Comparison of ENCODE assay signal across 8 cellular contexts in the genomic region with DNA sequence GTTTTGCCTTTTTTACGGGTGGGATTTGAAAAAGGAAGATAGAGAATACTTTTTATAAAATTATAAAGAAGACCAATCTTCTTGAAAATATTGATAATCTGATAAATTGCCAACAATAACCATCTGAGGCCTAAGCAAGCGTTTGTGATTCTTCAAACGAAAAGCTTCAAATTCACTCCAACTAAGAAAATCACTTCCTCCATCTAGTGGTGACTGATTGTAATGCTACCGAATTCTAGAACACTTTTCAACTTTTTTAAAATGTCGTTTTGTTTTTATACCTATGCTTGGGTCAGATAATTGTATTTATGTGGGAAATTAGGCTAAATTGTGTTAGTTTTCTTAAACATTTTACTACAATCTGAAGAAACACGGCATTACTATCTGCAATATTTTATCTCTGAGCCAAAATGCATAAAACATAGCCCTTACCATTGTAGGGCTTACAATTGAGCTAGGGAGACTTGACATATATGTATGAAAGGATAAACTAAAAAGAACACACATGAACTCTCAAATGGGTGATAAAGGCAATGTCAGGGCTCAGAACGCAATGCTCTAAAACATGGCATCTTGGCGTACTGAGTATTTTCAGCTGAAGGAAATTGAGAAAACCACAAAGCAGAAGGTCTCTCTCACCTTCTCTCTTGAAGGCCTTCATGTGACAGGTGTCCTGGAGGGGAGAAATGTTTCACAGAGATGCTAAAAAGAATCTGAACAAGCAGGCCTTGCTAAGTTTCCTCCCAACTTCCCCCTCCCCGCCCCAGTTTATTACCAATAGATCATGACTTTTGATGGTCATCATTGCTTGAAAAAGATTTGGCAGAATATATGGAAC. TPM values are rescaled to one million over a fixed set of nuclear protein-coding genes. Genes with fewer than 3 reads are reported as not detected.
DNase-seq lines count a peak whose midpoint lies in the region; ATAC-seq, FAIRE-seq and TF ChIP-seq lines count a peak whose summit lies in the region.

No MANE protein-coding gene starts in this region.

- H3K23ac ChIP-seq in IMR-90 (ENCODE audit: low read depth, low read length) (no peak overlapping the region), H1 (ENCODE audit: insufficient read length) (no peak overlapping the region)

- no peak for TF ChIP-seq EP300 in H1 (IDR thresholded peaks at IDR 0.05; ENCODE audit: borderline replicate concordance in 1 of 2, low read depth in 2 of 2, low read length in 2 of 2)

- H3K9me1 ChIP-seq in IMR-90 (ENCODE audit: insufficient read depth, low read length), result no peaks in the 10 kb centered on the region

- H2BK20ac ChIP-seq in IMR-90 (ENCODE audit: low read depth, low read length) (no peak overlapping the region), H1 (ENCODE audit: low read length) (no peak overlapping the region)

- FAIRE-seq in H1 (lab: Jason Lieb, UNC), result peak; percentile 87

- H3K4ac ChIP-seq in IMR-90 (ENCODE audit: low read depth, low read length), result no peak overlapping the region
- no peak overlapping the region for H3K4ac ChIP-seq in H1 (replicated peaks; ENCODE audit: insufficient read length, low read depth, low read length)

- POLR2A ChIA-PET in IMR-90 (lab: Charles Lee; ENCODE audit: unreplicated experiment), result no interaction called here
- POLR2A ChIA-PET in PC-3 (lab: Charles Lee; ENCODE audit: unreplicated experiment), result no interaction called here
- POLR2A ChIA-PET in H1 (lab: Charles Lee; ENCODE audit: partially characterized antibody), result interaction anchor here (0.9 kb wide), 1 partner anchor 48 kb away, joined by 3 read pairs; no protein-coding TSS in a partner anchor

- H4K5ac ChIP-seq in IMR-90 (ENCODE audit: low read depth, low read length) (no peak overlapping the region), H1 (ENCODE audit: insufficient read length, low read depth, low read length) (no peak overlapping the region)

- H4K20me1 ChIP-seq in IMR-90 (ENCODE audit: insufficient read depth, low read length) (no peaks in the 10 kb centered on the region), PC-3 (ENCODE audit: low read length) (no peaks in the 10 kb centered on the region), H1 (replicated peaks in 1 of 2; ENCODE audit: control insufficient read depth in 1 of 2, insufficient read depth in 2 of 2, low read length in 2 of 2) (no peaks in the 10 kb centered on the region)

- no peaks in the 10 kb centered on the region; the same call in 1 of the 2 replicates for H3K27me3 ChIP-seq in IMR-90 (ENCODE audit: control insufficient read depth, insufficient read depth, low read length)
- H3K27me3 ChIP-seq in PC-3 (ENCODE audit: low read length), result no peaks in the 10 kb centered on the region
- H3K27me3 ChIP-seq in H1 (replicated peaks in 1 of 4; ENCODE audit: control insufficient read depth in 3 of 4, extremely low read depth in 1 of 4, insufficient read depth in 3 of 4, low read length in 3 of 4), result no peaks in the 10 kb centered on the region

- no peak overlapping the region for H3K27ac Mint-ChIP-seq in Calu3 (ENCODE audit: unreplicated experiment)
- H3K27ac Mint-ChIP-seq in neural crest cell (ENCODE audit: unreplicated experiment), result no peak overlapping the region
- no peak overlapping the region for H3K27ac Mint-ChIP-seq in activated CD8-positive, alpha-beta memory T cell treated with anti-CD3 and anti-CD28 coated beads, Interleukin-2, amount 10 ng/mL, durations not matched to agents 7 days and 5 days

- H2AFZ ChIP-seq in IMR-90 (replicated peaks; ENCODE audit: low read length, poor library complexity) (no peak overlapping the region), PC-3 (ENCODE audit: low read length) (peak overlapping the region; percentile 54), H1 (ENCODE audit: low read length) (no peak overlapping the region)

- H2BK15ac ChIP-seq in IMR-90 (ENCODE audit: low read depth, low read length) (no peak overlapping the region), H1 (ENCODE audit: low read length) (no peak overlapping the region; the same call in 1 of the 2 replicates)

- H3K18ac ChIP-seq in IMR-90 (ENCODE audit: low read depth, low read length) (no peak overlapping the region), H1 (ENCODE audit: extremely low read depth, low read length) (no peak overlapping the region)

- H3K4me1 Mint-ChIP-seq in Calu3 (ENCODE audit: low read depth, unreplicated experiment), result no peaks in the 10 kb centered on the region
- no peaks in the 10 kb centered on the region for H3K4me1 Mint-ChIP-seq in neural crest cell
- H3K4me1 Mint-ChIP-seq in activated CD8-positive, alpha-beta memory T cell treated with anti-CD3 and anti-CD28 coated beads, Interleukin-2, amount 10 ng/mL, durations not matched to agents 7 days and 5 days, result peaks cover 9% of the 10 kb centered on the region

- H3K4me3 ChIP-seq in IMR-90 (ENCODE audit: insufficient read depth, low read depth, low read length), result no peak overlapping the region
- no peak overlapping the region for H3K4me3 ChIP-seq in PC-3 (ENCODE audit: low read length)
- H3K4me3 ChIP-seq in H1 (ENCODE audit: extremely low read depth in 1 of 4, insufficient read depth in 2 of 4, low read depth in 3 of 4, low read length in 4 of 4), result no peak overlapping the region

- intact Hi-C loops in Calu3 (cut with micrococcal nuclease; ENCODE audit: unreplicated experiment) (loop anchor here (1.0 kb wide), 1 partner anchor 147 kb away; no protein-coding TSS in a partner anchor), IMR-90 (cut with micrococcal nuclease) (loop anchor here (1.0 to 2.0 kb wide), 3 partner anchors 89 to 1768 kb away; no protein-coding TSS in a partner anchor), PC-3 (cut with micrococcal nuclease) (loop anchor here (1.0 to 10.0 kb wide), 2 partner anchors 147 to 267 kb away; no protein-coding TSS in a partner anchor)

- no peak overlapping the region for H3K27ac ChIP-seq in IMR-90 (ENCODE audit: insufficient read depth, low read length)
- no peak overlapping the region for H3K27ac ChIP-seq in PC-3 (ENCODE audit: low read length)
- no peak overlapping the region for H3K27ac ChIP-seq in H1 (ENCODE audit: low read depth, low read length)

- H3K9me3 ChIP-seq in IMR-90 (ENCODE audit: control insufficient read depth, insufficient read depth, low read length) (no peaks in the 10 kb centered on the region), PC-3 (ENCODE audit: low read length) (no peaks in the 10 kb centered on the region), H1 (ENCODE audit: insufficient read depth in 2 of 2, low read depth in 1 of 2, low read length in 1 of 2) (peaks cover 2 to 3% of the 10 kb centered on the region in 2 experiments; a peak in 3 of 4 replicates)

- H3K14ac ChIP-seq in IMR-90 (replicated peaks; ENCODE audit: low read depth, low read length) (no peak overlapping the region), H1 (ENCODE audit: insufficient read length) (no peak overlapping the region)

- TF ChIP-seq POLR2A in IMR-90 (IDR thresholded peaks at IDR 0.05; ENCODE audit: low read depth, low read length) (no peak), H1 (IDR thresholded peaks at IDR 0.05; ENCODE audit: control extremely low read depth in 1 of 2, low read depth in 2 of 2, low read length in 2 of 2) (no peak)

- H4K91ac ChIP-seq in IMR-90 (ENCODE audit: insufficient read depth, low read depth, low read length) (no peak overlapping the region), H1 (replicated peaks; ENCODE audit: insufficient read length, low read length) (no peak overlapping the region)

- no peaks in the 10 kb centered on the region for H3K36me3 Mint-ChIP-seq in Calu3 (ENCODE audit: insufficient read depth, unreplicated experiment)
- H3K36me3 Mint-ChIP-seq in neural crest cell (ENCODE audit: low read depth), result no peaks in the 10 kb centered on the region
- no peaks in the 10 kb centered on the region for H3K36me3 Mint-ChIP-seq in activated CD8-positive, alpha-beta memory T cell treated with anti-CD3 and anti-CD28 coated beads, Interleukin-2, amount 10 ng/mL, durations not matched to agents 7 days and 5 days

- dilution Hi-C loops in IMR-90 (cut with HindIII; ENCODE audit: low sequenced_read_pairs, unreplicated experiment), result no loop called here

- H3K9me3 Mint-ChIP-seq in Calu3 (ENCODE audit: low read depth, unreplicated experiment), result no peaks in the 10 kb centered on the region
- no peaks in the 10 kb centered on the region for H3K9me3 Mint-ChIP-seq in neural crest cell
- no peaks in the 10 kb centered on the region for H3K9me3 Mint-ChIP-seq in activated CD8-positive, alpha-beta memory T cell treated with anti-CD3 and anti-CD28 coated beads, Interleukin-2, amount 10 ng/mL, durations not matched to agents 7 days and 5 days (ENCODE audit: low read depth)

- no peaks in the 10 kb centered on the region for H3K36me3 ChIP-seq in IMR-90 (ENCODE audit: control insufficient read depth, insufficient read depth, low read length)
- no peaks in the 10 kb centered on the region; the same call in 1 of the 2 replicates for H3K36me3 ChIP-seq in PC-3 (ENCODE audit: low read depth, low read length)
- peaks cover 0 to 2% (median 0%) of the 10 kb centered on the region in 4 experiments; a peak in 1 of 8 replicates for H3K36me3 ChIP-seq in H1 (ENCODE audit: control insufficient read depth in 2 of 4, insufficient read depth in 4 of 4, low read length in 3 of 4)

- H3K56ac ChIP-seq in IMR-90 (ENCODE audit: extremely low read depth, insufficient read depth, low read length) (no peak overlapping the region), H1 (replicated peaks; ENCODE audit: insufficient read length, low read depth, low read length) (no peak overlapping the region)

- no peaks in the 10 kb centered on the region for H3K27me3 Mint-ChIP-seq in Calu3 (ENCODE audit: unreplicated experiment)
- H3K27me3 Mint-ChIP-seq in neural crest cell (ENCODE audit: low read depth), result no peaks in the 10 kb centered on the region
- no peaks in the 10 kb centered on the region for H3K27me3 Mint-ChIP-seq in activated CD8-positive, alpha-beta memory T cell treated with anti-CD3 and anti-CD28 coated beads, Interleukin-2, amount 10 ng/mL, durations not matched to agents 7 days and 5 days

- no peak overlapping the region for H2AK9ac ChIP-seq in IMR-90 (replicated peaks; ENCODE audit: low read depth, low read length, poor library complexity)

- H3K79me1 ChIP-seq in IMR-90 (ENCODE audit: low read depth in 1 of 2, low read length in 2 of 2) (no peaks in the 10 kb centered on the region), H1 (ENCODE audit: low read depth, low read length) (no peaks in the 10 kb centered on the region)

- H2AK5ac ChIP-seq in IMR-90 (ENCODE audit: low read depth, low read length) (no peak overlapping the region), H1 (ENCODE audit: low read depth, low read length) (no peak overlapping the region)

- in situ Hi-C loops in IMR-90 (cut with MboI; ENCODE audit: low sequenced_read_pairs), result no loop called here

- no peak overlapping the region for H2BK120ac ChIP-seq in IMR-90 (ENCODE audit: low read depth, low read length)
- no peak overlapping the region for H2BK120ac ChIP-seq in H1 (replicated peaks; ENCODE audit: low read depth, low read length)

- CTCF ChIA-PET in Calu3 (lab: Charles Lee), result interaction anchor here (0.5 to 1.8 kb wide), 4 partner anchors 14 to 147 kb away, joined by 3 to 7 read pairs (median 4); no protein-coding TSS in a partner anchor
- CTCF ChIA-PET in IMR-90 (lab: Yijun Ruan, JAX), result interaction anchor here (0.6 to 1.5 kb wide), 5 partner anchors 10 to 147 kb away, joined by 3 to 5 read pairs (median 3); no protein-coding TSS in a partner anchor
- CTCF ChIA-PET in PC-3 (lab: Charles Lee), result interaction anchor here (0.8 kb wide), 1 partner anchor 10 kb away, joined by 3 read pairs; no protein-coding TSS in a partner anchor
- CTCF ChIA-PET in H1 (lab: Charles Lee; ENCODE audit: partially characterized antibody), result interaction anchor here (0.6 to 4.0 kb wide), 17 partner anchors 8 to 364 kb away, joined by 3 to 13 read pairs (median 3); no protein-coding TSS in a partner anchor
- CTCF ChIA-PET in activated CD8-positive, alpha-beta memory T cell treated with anti-CD3 and anti-CD28 coated beads, Interleukin-2, amount 10 ng/mL, durations not matched to agents 7 days and 5 days (lab: Charles Lee), result interaction anchor here (1.0 to 2.8 kb wide), 5 partner anchors 9 to 151 kb away, joined by 3 to 18 read pairs (median 5); no protein-coding TSS in a partner anchor

- H3K23me2 ChIP-seq in H1 (ENCODE audit: low read depth, low read length), result no peaks in the 10 kb centered on the region; the same call in 1 of the 2 replicates

- H2BK12ac ChIP-seq in H1 (ENCODE audit: low read depth, low read length), result no peak overlapping the region

- H2BK5ac ChIP-seq in IMR-90 (ENCODE audit: low read depth, low read length, poor library complexity, severe bottlenecking), result no peak overlapping the region
- H2BK5ac ChIP-seq in H1 (ENCODE audit: low read depth, low read length), result no peak overlapping the region

- TF ChIP-seq CTCF in Calu3 (IDR thresholded peaks at IDR 0.05; ENCODE audit: unreplicated experiment), result peak; percentile 19
- peak; percentile 64 for TF ChIP-seq CTCF in IMR-90 (conservative IDR thresholded peaks at IDR 0.05; ENCODE audit: low read depth, low read length)
- TF ChIP-seq CTCF in PC-3 (conservative IDR thresholded peaks at IDR 0.05; ENCODE audit: low read depth, low read length), result peak; percentile 84
- peak in 2 of 3 experiments; percentile 43 to 59; a peak in 2 of 4 replicates for TF ChIP-seq CTCF in H1 (IDR thresholded peaks at IDR 0.05; ENCODE audit: control extremely low read depth in 1 of 3, insufficient read depth in 1 of 3, low read depth in 1 of 3, low read length in 3 of 3)
- peak; percentile 76 for TF ChIP-seq CTCF in neural crest cell (conservative IDR thresholded peaks at IDR 0.05)

- no peaks in the 10 kb centered on the region for H3K4me1 ChIP-seq in IMR-90 (ENCODE audit: control insufficient read depth, insufficient read depth, low read length)
- no peaks in the 10 kb centered on the region for H3K4me1 ChIP-seq in PC-3 (ENCODE audit: insufficient read depth, low read length)
- no peaks in the 10 kb centered on the region; a peak in 1 of 7 replicates for H3K4me1 ChIP-seq in H1 (replicated peaks in 1 of 4; ENCODE audit: control insufficient read depth in 3 of 4, insufficient read depth in 4 of 4, low read length in 3 of 4)

- H3K9ac ChIP-seq in IMR-90 (ENCODE audit: low read depth, low read length), result no peak overlapping the region
- H3K9ac ChIP-seq in PC-3 (ENCODE audit: low read length), result no peak overlapping the region
- H3K9ac ChIP-seq in H1 (replicated peaks in 1 of 4; ENCODE audit: extremely low read depth in 1 of 4, low read depth in 3 of 4, low read length in 3 of 4), result no peak overlapping the region

- H3K4me2 ChIP-seq in IMR-90 (ENCODE audit: low read depth, low read length) (no peak overlapping the region), PC-3 (ENCODE audit: low read length) (peak overlapping the region; percentile 9; the same call in 1 of the 2 replicates), H1 (ENCODE audit: insufficient read depth in 1 of 2, low read depth in 2 of 2, low read length in 2 of 2) (no peak overlapping the region)

- DNase-seq in Calu3 (no peak), GM19238 (ENCODE audit: insufficient read length, low spot score) (peak; percentile 2), IMR-90 (peak; percentile 51), PC-3 (peak; percentile 67), H1 (ENCODE audit: low read depth in 1 of 2, low spot score in 2 of 2) (no peak), neural crest cell (ENCODE audit: low read depth, low spot score) (no peak), HK-2 (ENCODE audit: unreplicated experiment) (no peak)
- DNase-seq in activated CD8-positive, alpha-beta memory T cell treated with anti-CD3 and anti-CD28 coated beads, Interleukin-2, amount 10 ng/mL, durations not matched to agents 7 days and 5 days, result no peak

- peak; percentile 44 for TF ChIP-seq RAD21 in IMR-90 (IDR thresholded peaks at IDR 0.05; ENCODE audit: low read length)
- peak; percentile 70 for TF ChIP-seq RAD21 in H1 (IDR thresholded peaks at IDR 0.05 in 1 of 2, conservative IDR thresholded peaks at IDR 0.05 in 1 of 2; ENCODE audit: low read depth in 2 of 2, low read length in 2 of 2)

- ATAC-seq in IMR-90 (ENCODE audit: low read depth), result peak; percentile 85
- ATAC-seq in PC-3, result peak; percentile 43; the same call in 1 of the 2 replicates
- ATAC-seq in activated CD8-positive, alpha-beta memory T cell treated with anti-CD3 and anti-CD28 coated beads, Interleukin-2, amount 10 ng/mL, durations not matched to agents 7 days and 5 days, result no peak

- no peaks in the 10 kb centered on the region for H3F3A ChIP-seq in PC-3 (ENCODE audit: low read length, unreplicated experiment)

- WGBS in IMR-90 (ENCODE audit: extremely low coverage in 2 of 2, insufficient read length in 1 of 2), 2 experiments, result no CpG with 5 or more reads among the region's 9 CpGs
- 43% methylated on average over 9 of the region's 9 CpGs; no CpG with 5 or more reads in 1 of the 2 experiments for WGBS in H1 (ENCODE audit: extremely low coverage in 1 of 2, insufficient coverage in 1 of 2, insufficient read length in 1 of 2, insufficient replicate concordance in 2 of 2, low coverage in 1 of 2, low lambda C conversion rate in 2 of 2, missing lambda C conversion rate in 1 of 2), 2 experiments

- no peak overlapping the region for H3K4me3 Mint-ChIP-seq in Calu3 (ENCODE audit: low read depth, unreplicated experiment)
- H3K4me3 Mint-ChIP-seq in neural crest cell, result no peak overlapping the region
- no peak overlapping the region for H3K4me3 Mint-ChIP-seq in activated CD8-positive, alpha-beta memory T cell treated with anti-CD3 and anti-CD28 coated beads, Interleukin-2, amount 10 ng/mL, durations not matched to agents 7 days and 5 days

- no peak overlapping the region for H4K8ac ChIP-seq in IMR-90 (ENCODE audit: low read depth in 2 of 2, low read length in 2 of 2)
- no peak overlapping the region for H4K8ac ChIP-seq in H1 (ENCODE audit: extremely low read depth, insufficient read depth, low read length)

- BruUV-seq in Calu3 (replicated peaks; lab: Mats Ljungman, UMichigan) (no TSS peak), IMR-90 (replicated peaks; lab: Mats Ljungman, UMichigan) (no TSS peak), PC-3 (replicated peaks; lab: Mats Ljungman, UMichigan) (no TSS peak)

- no peaks in the 10 kb centered on the region for H3K9me2 ChIP-seq in PC-3 (replicated peaks; ENCODE audit: low read length)

- no peaks in the 10 kb centered on the region for H3K79me2 ChIP-seq in PC-3 (ENCODE audit: low read length)
- H3K79me2 ChIP-seq in H1 (ENCODE audit: control insufficient read depth in 1 of 2, insufficient read depth in 2 of 2, low read length in 2 of 2), result no peaks in the 10 kb centered on the region

RNA-seq across cellular contexts. Expression of a gene that starts 36.8 kb away (rescaled TPM):
- total RNA-seq in Calu3 (2022), result 27.7 and 31.3 TPM in 2 replicates
- 19.4 and 41.1 TPM in 2 replicates for total RNA-seq in IMR-90 (2012; rRNA removed)
- polyA plus RNA-seq in IMR-90 (2012; rRNA removed), result 6.9 and 9.6 TPM in 2 replicates
- polyA plus RNA-seq in IMR-90 (2012; cell fraction: cytosol; rRNA removed), result 0.59 and 1.5 TPM in 2 replicates
- 1.9 and 16.3 TPM in 2 replicates for polyA plus RNA-seq in IMR-90 (2012; cell fraction: nucleus; rRNA removed; ENCODE audit: low replicate concordance)
- total RNA-seq in PC-3 (2014; rRNA removed), result 27.8 and 32.8 TPM in 2 replicates
- 72.0 and 75.9 TPM in 2 replicates for total RNA-seq in H1 (2021; fragmentation: NEBNext Ultra II Directional; extraction: Animal tissue kit (Norgen Biotek cat#: 25700))
- polyA plus RNA-seq in H1 (2011; rRNA removed), result 5.7 and 9.2 TPM in 2 replicates
- 16.2 TPM for polyA plus RNA-seq in H1 (2011; cell fraction: cytosol; rRNA removed)
- polyA plus RNA-seq in H1 (2011; cell fraction: nucleus; rRNA removed), result 6.8 TPM
- 17.0 to 48.6 TPM (median 29.4 TPM) in 4 replicates for polyA plus RNA-seq in H1 (2012, experiment 1 of 2)
- polyA plus RNA-seq in H1 (2012, experiment 2 of 2), result 1.3 TPM
- 103 TPM for polyA plus RNA-seq in H1 (2013, experiment 1 of 2)
- 113 TPM for polyA plus RNA-seq in H1 (2013, experiment 2 of 2)
- 28.0 and 37.5 TPM in 2 replicates for polyA minus RNA-seq in H1 (2011; rRNA and poly(A)+ RNA removed)
- 35.2 TPM for polyA minus RNA-seq in H1 (2011; cell fraction: cytosol; rRNA and poly(A)+ RNA removed)
- polyA minus RNA-seq in H1 (2011; cell fraction: nucleus; rRNA and poly(A)+ RNA removed), result 48.0 TPM
- total RNA-seq in neural crest cell, result 46.5 and 47.3 TPM in 2 replicates
- 10 to 100 TPM; 36.2 to 37.7 TPM for total RNA-seq in activated CD8-positive, alpha-beta memory T cell treated with anti-CD3 and anti-CD28 coated beads, Interleukin-2, amount 10 ng/mL, durations not matched to agents 7 days and 5 days

Comparison
In these comparisons a context has a peak if more than half of its experiments do, and no peak if none do; other contexts are left out.
1. DNase-seq: peak in GM19238 (single experiment), IMR-90 (single experiment) and PC-3 (single experiment); none in Calu3 (single experiment), H1 (0 of 2), neural crest cell (single experiment), activated CD8-positive, alpha-beta memory T cell treated with anti-CD3 and anti-CD28 coated beads, Interleukin-2, amount 10 ng/mL, durations not matched to agents 7 days and 5 days (single experiment) and HK-2 (single experiment).
2. CTCF ChIP-seq: peak in every context shown above with its lines; median percentile 84 in PC-3; 76 in neural crest cell; 64 in IMR-90; 51 in H1; 19 in Calu3.